In the genomic region with DNA sequence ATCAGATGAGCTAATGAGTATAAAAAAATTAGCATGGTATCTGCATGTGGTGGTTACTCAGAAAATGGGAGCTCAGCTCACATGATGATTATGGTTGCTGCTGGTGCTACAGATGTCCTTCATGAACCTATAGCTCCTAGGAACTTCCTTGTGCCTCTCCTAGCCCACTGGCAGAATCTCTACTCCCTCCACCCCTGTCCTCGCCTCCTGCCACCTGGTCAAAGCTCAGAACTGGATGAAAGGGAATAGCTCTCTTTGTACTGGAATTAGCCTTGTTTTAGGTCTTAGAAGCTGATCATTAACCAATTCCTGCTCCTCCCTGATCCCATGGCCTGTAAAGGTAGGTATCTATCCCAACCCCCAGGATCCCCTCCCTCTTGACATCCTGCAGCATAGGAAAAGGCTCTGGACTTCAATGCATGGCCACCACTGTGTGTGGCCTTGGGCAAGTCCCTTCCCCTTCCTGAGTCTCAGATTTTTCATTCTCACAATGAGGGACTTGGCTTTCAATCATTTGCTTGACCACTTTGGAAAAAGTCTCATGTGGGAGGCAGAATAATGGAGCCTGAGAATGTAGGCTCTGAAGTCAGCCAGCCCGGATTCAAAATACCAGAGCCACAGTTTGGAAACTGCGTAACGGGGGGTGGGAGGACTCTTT, we compare ENCODE assay signal across 1 cellular context.
TF ChIP-seq lines count a peak whose summit lies in the region.

No MANE protein-coding gene starts in this region.

TF ChIP-seq in HepG2, 621 proteins besides CTCF, POLR2A, EP300 and RAD21 (continued from another document):
- TF ChIP-seq ATF2 (CRISPR knock-in tag; IDR thresholded peaks at IDR 0.05): peak; percentile 66
- no peak for TF ChIP-seq ZNF563 (CRISPR knock-in tag; IDR thresholded peaks at IDR 0.05)
- TF ChIP-seq, protein P1, sequence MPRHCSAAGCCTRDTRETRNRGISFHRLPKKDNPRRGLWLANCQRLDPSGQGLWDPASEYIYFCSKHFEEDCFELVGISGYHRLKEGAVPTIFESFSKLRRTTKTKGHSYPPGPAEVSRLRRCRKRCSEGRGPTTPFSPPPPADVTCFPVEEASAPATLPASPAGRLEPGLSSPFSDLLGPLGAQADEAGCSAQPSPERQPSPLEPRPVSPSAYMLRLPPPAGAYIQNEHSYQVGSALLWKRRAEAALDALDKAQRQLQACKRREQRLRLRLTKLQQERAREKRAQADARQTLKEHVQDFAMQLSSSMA (CRISPR knock-in tag; IDR thresholded peaks at IDR 0.05): no peak
- TF ChIP-seq ZNF790 (CRISPR knock-in tag; IDR thresholded peaks at IDR 0.05; ENCODE audit: borderline replicate concordance): no peak
- TF ChIP-seq ZNF607 (CRISPR knock-in tag; IDR thresholded peaks at IDR 0.05; ENCODE audit: borderline replicate concordance): peak; percentile 56; the same call in 1 of the 2 replicates
- TF ChIP-seq BRD4 (CRISPR knock-in tag; IDR thresholded peaks at IDR 0.05): peak; percentile 5; the same call in 1 of the 2 replicates
- peak; percentile 87 for TF ChIP-seq ZMYM2 (CRISPR knock-in tag; IDR thresholded peaks at IDR 0.05)
- TF ChIP-seq, protein P2, sequence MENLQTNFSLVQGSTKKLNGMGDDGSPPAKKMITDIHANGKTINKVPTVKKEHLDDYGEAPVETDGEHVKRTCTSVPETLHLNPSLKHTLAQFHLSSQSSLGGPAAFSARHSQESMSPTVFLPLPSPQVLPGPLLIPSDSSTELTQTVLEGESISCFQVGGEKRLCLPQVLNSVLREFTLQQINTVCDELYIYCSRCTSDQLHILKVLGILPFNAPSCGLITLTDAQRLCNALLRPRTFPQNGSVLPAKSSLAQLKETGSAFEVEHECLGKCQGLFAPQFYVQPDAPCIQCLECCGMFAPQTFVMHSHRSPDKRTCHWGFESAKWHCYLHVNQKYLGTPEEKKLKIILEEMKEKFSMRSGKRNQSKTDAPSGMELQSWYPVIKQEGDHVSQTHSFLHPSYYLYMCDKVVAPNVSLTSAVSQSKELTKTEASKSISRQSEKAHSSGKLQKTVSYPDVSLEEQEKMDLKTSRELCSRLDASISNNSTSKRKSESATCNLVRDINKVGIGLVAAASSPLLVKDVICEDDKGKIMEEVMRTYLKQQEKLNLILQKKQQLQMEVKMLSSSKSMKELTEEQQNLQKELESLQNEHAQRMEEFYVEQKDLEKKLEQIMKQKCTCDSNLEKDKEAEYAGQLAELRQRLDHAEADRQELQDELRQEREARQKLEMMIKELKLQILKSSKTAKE (CRISPR knock-in tag; IDR thresholded peaks at IDR 0.05; ENCODE audit: borderline replicate concordance): peak; percentile 68
- peak; percentile 75 for TF ChIP-seq FOSL2 (CRISPR knock-in tag; IDR thresholded peaks at IDR 0.05)
- 0 out of 2 replicates have a peak, but pooled peaks have one; percentile 41 for TF ChIP-seq KMT2B (CRISPR knock-in tag; IDR thresholded peaks at IDR 0.05)
- TF ChIP-seq ZNF343 (CRISPR knock-in tag; IDR thresholded peaks at IDR 0.05): no peak
- TF ChIP-seq HNF1B (CRISPR knock-in tag; IDR thresholded peaks at IDR 0.05): peak; percentile 100
- 0 out of 2 replicates have a peak, but pooled peaks have one; percentile 53 for TF ChIP-seq ZBTB38 (CRISPR knock-in tag; IDR thresholded peaks at IDR 0.05)
TF ChIP-seq in HepG2: peak in this region for 252.
